Comparison of ENCODE assay signal across 8 cellular contexts in the genomic region with DNA sequence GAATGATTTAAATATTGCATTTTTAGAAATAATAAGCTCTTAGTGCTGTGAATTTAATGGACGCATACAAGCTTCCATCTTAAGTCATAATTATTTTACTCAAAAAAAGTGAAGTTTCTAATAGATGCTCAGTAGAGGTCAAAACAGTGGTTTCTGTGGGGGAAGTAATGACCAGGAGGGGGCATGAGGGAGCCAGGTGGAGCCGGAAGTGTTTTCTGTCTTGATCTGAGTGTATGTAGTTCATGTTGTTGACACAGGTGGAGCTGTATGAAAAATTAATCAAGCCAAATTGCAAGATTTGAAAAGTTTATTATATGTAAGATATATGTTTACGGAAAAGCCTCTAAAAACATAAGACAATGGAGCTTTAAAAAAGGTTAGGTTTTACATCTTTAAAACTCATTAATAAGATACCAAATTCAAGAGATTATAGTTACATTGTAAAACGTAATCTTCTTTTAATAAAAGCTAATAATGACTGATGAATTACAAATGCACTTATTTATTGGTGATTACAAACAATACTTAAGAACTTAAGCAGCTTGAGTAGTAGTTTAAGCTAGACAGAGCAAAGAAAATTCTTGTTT.
DNase-seq lines count a peak whose midpoint lies in the region; ATAC-seq, FAIRE-seq and TF ChIP-seq lines count a peak whose summit lies in the region.

No MANE protein-coding gene starts in this region.

- TF ChIP-seq CTCF in Panc1 (IDR thresholded peaks at IDR 0.05): peak; percentile 87

- H3K4me1 ChIP-seq in Panc1 (ENCODE audit: control insufficient read depth, insufficient read depth, low read length): no peaks in the 10 kb centered on the region

- no peak overlapping the region for H3K4me3 ChIP-seq in Panc1 (ENCODE audit: low read depth in 2 of 2, low read length in 2 of 2)

- H3K27me3 ChIP-seq in Panc1 (ENCODE audit: control insufficient read depth, insufficient read depth, low read length): peaks cover 7% of the 10 kb centered on the region; the same call in 1 of the 2 replicates

- no peaks in the 10 kb centered on the region for H3K9me3 ChIP-seq in Panc1 (ENCODE audit: control insufficient read depth, insufficient read depth, low read depth, low read length)

- H3K27ac Mint-ChIP-seq in immature natural killer cell: no peak overlapping the region

- ATAC-seq in GM21367 (IDR thresholded peaks at IDR 0.05; ENCODE audit: unreplicated experiment) (peak; percentile 96), HG03565 (IDR thresholded peaks at IDR 0.05; ENCODE audit: unreplicated experiment) (peak; percentile 89), Panc1 (peak; percentile 64; the same call in 1 of the 2 replicates)

- POLR2A ChIA-PET in Panc1 (lab: Charles Lee): no interaction called here

- intact Hi-C loops in Panc1 (cut with micrococcal nuclease; ENCODE audit: unreplicated experiment): loop anchor here (10.0 kb wide), 1 partner anchor 365 kb away; no protein-coding TSS in a partner anchor

- CTCF ChIA-PET in Panc1 (lab: Charles Lee): interaction anchor here (0.6 to 1.7 kb wide), 9 partner anchors 11 to 365 kb away, joined by 3 to 10 read pairs (median 4); no protein-coding TSS in a partner anchor

- H3K36me3 Mint-ChIP-seq in immature natural killer cell: no peaks in the 10 kb centered on the region

- H3K4me1 Mint-ChIP-seq in immature natural killer cell: peaks cover 12 to 15% of the 10 kb centered on the region in 2 donors

- H3K27me3 Mint-ChIP-seq in immature natural killer cell (ENCODE audit: low read depth in 3 of 3): peaks cover 2 to 3% (median 2%) of the 10 kb centered on the region in 3 donors

- H3K4me3 Mint-ChIP-seq in immature natural killer cell: no peak overlapping the region

- in situ Hi-C loops in Panc1 (cut with HindIII; ENCODE audit: low pct_unique_long_range_greater_than_20kb, low sequenced_read_pairs): no loop called here

- no TSS peak for BruUV-seq in Panc1 (replicated peaks; lab: Mats Ljungman, UMichigan)

- no peaks in the 10 kb centered on the region for H3K36me3 ChIP-seq in Panc1 (ENCODE audit: control insufficient read depth, insufficient read depth, low read length)

- no peak overlapping the region for H3K27ac ChIP-seq in Panc1 (ENCODE audit: low read length)

- FAIRE-seq in G401.6 (lab: Jason Lieb, UNC): peak; percentile 94

- DNase-seq in Panc1 (ENCODE audit: low read depth, low spot score) (peak; percentile 28), immature natural killer cell (peak; percentile 41 to 49 (median 48)), Ammon's horn (ENCODE audit: low spot score) (no peak)
- DNase-seq in activated gamma-delta T cell treated with anti-CD3 and anti-CD28 coated beads, Interleukin-2, amount 50 U/mL, for 16 hours (ENCODE audit: low read depth): peak; percentile 30
- peak; percentile 31 for DNase-seq in stimulated activated CD8-positive, alpha-beta memory T cell treated with anti-CD3 and anti-CD28 coated beads, Interleukin-15, amount 100 ng/mL, for 1 hour (ENCODE audit: low read depth)

- no peaks in the 10 kb centered on the region for H3K9me3 Mint-ChIP-seq in immature natural killer cell
